24 cellular contexts compared by ENCODE assay signal in the genomic region with DNA sequence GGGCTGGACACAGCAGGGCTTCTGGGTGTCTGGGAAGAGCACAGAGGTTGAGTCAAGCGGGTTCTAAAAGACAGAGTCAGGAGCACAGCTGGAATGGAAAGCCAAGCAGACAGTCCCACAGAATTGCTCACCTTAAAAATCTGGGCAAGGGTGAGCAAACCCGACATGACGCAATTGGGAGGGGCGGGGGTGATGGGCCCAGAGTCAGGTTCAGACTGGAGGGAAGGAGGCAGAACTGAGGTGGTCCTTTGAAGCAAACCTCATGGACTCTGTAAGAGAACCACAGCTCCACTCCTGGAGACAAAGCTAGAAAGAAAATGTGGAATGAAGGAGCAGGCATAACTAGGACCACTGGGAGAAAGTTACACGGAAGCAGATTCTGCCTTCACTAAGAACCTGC. TPM values are rescaled to one million over a fixed set of nuclear protein-coding genes. Genes with fewer than 3 reads are reported as not detected.
"Had no signal": no experiment of that assay in that cellular context is flagged by ENCODE, and none has a peak within 500 bp of the region (broad histone marks: within the 10 kb centered on the region; RNA-seq: fewer than 3 reads in every experiment).

No MANE protein-coding gene starts in this region.

- H3K4me3 Mint-ChIP-seq: natural killer cell; nephron; neural progenitor cell; stimulated activated effector memory CD8-positive, alpha-beta T cell treated with anti-CD3 and anti-CD28 coated beads, Interleukin-12 subunit alpha, Interleukin-12 subunit beta, amount 100 ng/mL, for 72 hours; stimulated activated naive B cell treated with anti-CD40 and anti-IgM and Interleukin-4, amounts not matched to agents 10 μg/mL and 1 μg/mL and 100 μg/mL, for 72 hours; stimulated activated naive CD8-positive, alpha-beta T cell treated with anti-CD3 and anti-CD28 coated beads, Interleukin-15, Interleukin-2, amounts not matched to agents 100 ng/mL and 50 ng/mL, for 24 hours had no signal

- H3K4me1 Mint-ChIP-seq: natural killer cell; nephron; stimulated activated effector memory CD8-positive, alpha-beta T cell treated with anti-CD3 and anti-CD28 coated beads, Interleukin-12 subunit alpha, Interleukin-12 subunit beta, amount 100 ng/mL, for 72 hours; stimulated activated naive B cell treated with anti-CD40 and anti-IgM and Interleukin-4, amounts not matched to agents 10 μg/mL and 1 μg/mL and 100 μg/mL, for 72 hours had no signal

- ATAC-seq: natural killer cell; psoas muscle; right cardiac atrium; right lobe of liver; stimulated activated effector memory CD8-positive, alpha-beta T cell treated with anti-CD3 and anti-CD28 coated beads, Interleukin-12 subunit alpha, Interleukin-12 subunit beta, amount 100 ng/mL, for 72 hours; stimulated activated naive B cell treated with anti-CD40 and anti-IgM and Interleukin-4, amounts not matched to agents 10 μg/mL and 1 μg/mL and 100 μg/mL, for 72 hours had no signal

- DNase-seq: natural killer cell; occipital lobe; ovary; posterior cingulate gyrus; psoas muscle; right cardiac atrium; right lobe of liver; sigmoid colon; small intestine; stimulated activated CD4-positive, alpha-beta T cell treated with anti-CD3 and anti-CD28 coated beads, Interleukin-15, amount 100 ng/mL, for 24 hours; stimulated activated CD4-positive, alpha-beta T cell treated with anti-CD3 and anti-CD28 coated beads, Interleukin-2, amount 100 ng/mL, for 24 hours; stimulated activated CD4-positive, alpha-beta T cell treated with anti-CD3 and anti-CD28 coated beads, Interleukin-2, amount 100 ng/mL, for 48 hours; stimulated activated CD4-positive, alpha-beta T cell treated with anti-CD3 and anti-CD28 coated beads, Interleukin-4, amount 100 ng/mL, for 24 hours; stimulated activated naive B cell treated with anti-CD40 and anti-IgM and Interleukin-4, amounts not matched to agents 10 μg/mL and 1 μg/mL and 100 μg/mL, for 72 hours; stimulated activated naive CD4-positive, alpha-beta T cell treated with Interleukin-2 at 50 U/mL for 16 hours; stomach; thyroid gland; trophoblast cell; upper lobe of left lung had no signal

- H3K27ac Mint-ChIP-seq: natural killer cell; nephron; neural progenitor cell; progenitor cell of endocrine pancreas; stimulated activated effector memory CD8-positive, alpha-beta T cell treated with anti-CD3 and anti-CD28 coated beads, Interleukin-12 subunit alpha, Interleukin-12 subunit beta, amount 100 ng/mL, for 72 hours; stimulated activated naive B cell treated with anti-CD40 and anti-IgM and Interleukin-4, amounts not matched to agents 10 μg/mL and 1 μg/mL and 100 μg/mL, for 72 hours; stimulated activated naive CD8-positive, alpha-beta T cell treated with anti-CD3 and anti-CD28 coated beads, Interleukin-15, Interleukin-2, amounts not matched to agents 100 ng/mL and 50 ng/mL, for 24 hours had no signal

- H3K27me3 Mint-ChIP-seq: stimulated activated naive CD8-positive, alpha-beta T cell treated with anti-CD3 and anti-CD28 coated beads, Interleukin-15, Interleukin-2, amounts not matched to agents 100 ng/mL and 50 ng/mL, for 24 hours had no signal

- H3K36me3 Mint-ChIP-seq: natural killer cell; neural progenitor cell; stimulated activated effector memory CD8-positive, alpha-beta T cell treated with anti-CD3 and anti-CD28 coated beads, Interleukin-12 subunit alpha, Interleukin-12 subunit beta, amount 100 ng/mL, for 72 hours; stimulated activated naive B cell treated with anti-CD40 and anti-IgM and Interleukin-4, amounts not matched to agents 10 μg/mL and 1 μg/mL and 100 μg/mL, for 72 hours had no signal

- H3K9me3 Mint-ChIP-seq: natural killer cell; nephron; neural progenitor cell; stimulated activated effector memory CD8-positive, alpha-beta T cell treated with anti-CD3 and anti-CD28 coated beads, Interleukin-12 subunit alpha, Interleukin-12 subunit beta, amount 100 ng/mL, for 72 hours; stimulated activated naive B cell treated with anti-CD40 and anti-IgM and Interleukin-4, amounts not matched to agents 10 μg/mL and 1 μg/mL and 100 μg/mL, for 72 hours; stimulated activated naive CD8-positive, alpha-beta T cell treated with anti-CD3 and anti-CD28 coated beads, Interleukin-15, Interleukin-2, amounts not matched to agents 100 ng/mL and 50 ng/mL, for 24 hours had no signal

RNA-seq across cellular contexts. Expression of gene FAM78B, which starts 49.0 kb away (rescaled TPM):
- total RNA-seq: natural killer cell had no signal
